11 cellular contexts compared by ENCODE assay signal in the genomic region with DNA sequence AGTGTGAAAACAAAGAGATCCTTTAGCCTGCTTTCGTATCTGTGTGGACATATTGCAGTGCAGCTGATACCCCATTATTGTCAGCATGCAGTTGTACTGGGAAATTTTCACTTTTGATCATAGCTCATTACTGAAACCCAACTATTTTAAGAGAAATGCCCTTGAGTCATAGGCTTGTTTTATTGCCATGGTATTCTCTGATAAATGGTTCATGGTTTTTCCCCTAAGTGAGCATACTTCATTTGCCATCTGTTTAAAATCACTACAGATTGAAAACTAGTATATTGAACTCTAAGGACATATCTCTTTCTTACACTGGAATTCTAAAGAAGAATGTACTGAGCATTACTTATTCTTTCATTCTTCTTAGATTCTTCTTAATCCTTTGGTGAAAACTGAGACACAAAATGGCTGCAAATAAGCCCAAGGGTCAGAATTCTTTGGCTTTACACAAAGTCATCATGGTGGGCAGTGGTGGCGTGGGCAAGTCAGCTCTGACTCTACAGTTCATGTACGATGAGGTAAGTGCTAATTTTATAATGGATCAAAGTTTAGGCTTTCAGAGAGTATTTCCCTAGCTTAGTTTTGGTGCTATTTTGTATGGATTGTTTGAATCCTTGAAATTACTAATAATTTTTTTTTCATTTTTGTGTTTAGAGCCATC.
DNase-seq lines count a peak whose midpoint lies in the region; ATAC-seq and TF ChIP-seq lines count a peak whose summit lies in the region.
"Had no signal": no experiment of that assay in that cellular context is flagged by ENCODE, and none has a peak within 500 bp of the region (broad histone marks: within the 10 kb centered on the region; RNA-seq: fewer than 3 reads in every experiment).

No MANE protein-coding gene starts in this region.

- no peaks in the 10 kb centered on the region for H3K27me3 Mint-ChIP-seq in natural killer cell treated with Interleukin-12 subunit alpha and Interleukin-12 subunit beta and Interleukin-15 and Interleukin-18, amount 100 ng/mL, for 72 hours
- no peaks in the 10 kb centered on the region for H3K27me3 Mint-ChIP-seq in natural killer cell (ENCODE audit: low read depth in 2 of 2)
- no peaks in the 10 kb centered on the region for H3K27me3 Mint-ChIP-seq in activated T-helper 17 cell treated with anti-CD3 and anti-CD28 coated beads, Interleukin-2, amount 50 U/mL, for 72 hours

- H3K27ac Mint-ChIP-seq in natural killer cell treated with Interleukin-12 subunit alpha and Interleukin-12 subunit beta and Interleukin-15 and Interleukin-18, amount 100 ng/mL, for 72 hours: peak overlapping the region; percentile 86 to 91
- H3K27ac Mint-ChIP-seq in natural killer cell: no peak overlapping the region
- H3K27ac Mint-ChIP-seq in activated T-helper 17 cell treated with anti-CD3 and anti-CD28 coated beads, Interleukin-2, amount 50 U/mL, for 72 hours: peak overlapping the region; percentile 82

- no peak for DNase-seq in natural killer cell treated with Interleukin-12 subunit alpha and Interleukin-12 subunit beta and Interleukin-15 and Interleukin-18, amount 100 ng/mL, for 72 hours (ENCODE audit: low spot score)
- DNase-seq in natural killer cell (no peak), stromal cell of bone marrow (ENCODE audit: low read depth) (peak; percentile 50), DMS 273 treated with DMSO at 0.1 percent for 48 hours (lab: John Stamatoyannopoulos, UW) (no peak), SKM-1 treated with dmso at 0.1 percent for 144 hours (lab: John Stamatoyannopoulos, UW; ENCODE audit: unreplicated experiment) (no peak), AML-193 (lab: John Stamatoyannopoulos, UW) (no peak)
- DNase-seq: caudate nucleus, NCI-H748 treated with DMSO at 0.1 percent for 48 hours, T1000 had no signal

- ATAC-seq in natural killer cell treated with Interleukin-12 subunit alpha and Interleukin-12 subunit beta and Interleukin-15 and Interleukin-18, amount 100 ng/mL, for 72 hours: peak; percentile 64 to 74
- ATAC-seq in natural killer cell: no peak
- peak; percentile 74 for ATAC-seq in HG02759 (IDR thresholded peaks at IDR 0.05; ENCODE audit: unreplicated experiment)
- peak; percentile 88 for ATAC-seq in activated T-helper 17 cell treated with anti-CD3 and anti-CD28 coated beads, Interleukin-2, amount 50 U/mL, for 72 hours (replicated peaks)

- H3K9me3 Mint-ChIP-seq in natural killer cell treated with Interleukin-12 subunit alpha and Interleukin-12 subunit beta and Interleukin-15 and Interleukin-18, amount 100 ng/mL, for 72 hours: no peaks in the 10 kb centered on the region
- H3K9me3 Mint-ChIP-seq in natural killer cell: no peaks in the 10 kb centered on the region
- no peaks in the 10 kb centered on the region for H3K9me3 Mint-ChIP-seq in activated T-helper 17 cell treated with anti-CD3 and anti-CD28 coated beads, Interleukin-2, amount 50 U/mL, for 72 hours

- peak overlapping the region; percentile 61 for H3K4me3 Mint-ChIP-seq in natural killer cell treated with Interleukin-12 subunit alpha and Interleukin-12 subunit beta and Interleukin-15 and Interleukin-18, amount 100 ng/mL, for 72 hours
- H3K4me3 Mint-ChIP-seq in natural killer cell: no peak overlapping the region
- H3K4me3 Mint-ChIP-seq in activated T-helper 17 cell treated with anti-CD3 and anti-CD28 coated beads, Interleukin-2, amount 50 U/mL, for 72 hours: no peak overlapping the region

- peaks cover 44% of the 10 kb centered on the region in 2 donors for H3K4me1 Mint-ChIP-seq in natural killer cell treated with Interleukin-12 subunit alpha and Interleukin-12 subunit beta and Interleukin-15 and Interleukin-18, amount 100 ng/mL, for 72 hours (ENCODE audit: low read depth in 2 of 2)
- H3K4me1 Mint-ChIP-seq in natural killer cell: peaks cover 22 to 23% of the 10 kb centered on the region in 2 donors
- H3K4me1 Mint-ChIP-seq in activated T-helper 17 cell treated with anti-CD3 and anti-CD28 coated beads, Interleukin-2, amount 50 U/mL, for 72 hours: peaks cover 25% of the 10 kb centered on the region

- TF ChIP-seq CTCF in natural killer cell (IDR thresholded peaks at IDR 0.05): no peak

- intact Hi-C loops in natural killer cell (cut with micrococcal nuclease): no loop called here

- H3K36me3 Mint-ChIP-seq in natural killer cell treated with Interleukin-12 subunit alpha and Interleukin-12 subunit beta and Interleukin-15 and Interleukin-18, amount 100 ng/mL, for 72 hours: peaks cover 10% of the 10 kb centered on the region
- no peaks in the 10 kb centered on the region for H3K36me3 Mint-ChIP-seq in natural killer cell
- H3K36me3 Mint-ChIP-seq in activated T-helper 17 cell treated with anti-CD3 and anti-CD28 coated beads, Interleukin-2, amount 50 U/mL, for 72 hours (ENCODE audit: low read depth): peaks cover 49% of the 10 kb centered on the region

Comparison
In these comparisons a context has a peak if more than half of its experiments do, and no peak if none do; other contexts are left out.
1. ATAC-seq: peak in natural killer cell treated with Interleukin-12 subunit alpha and Interleukin-12 subunit beta and Interleukin-15 and Interleukin-18, amount 100 ng/mL, for 72 hours (2 of 2), HG02759 (single experiment) and activated T-helper 17 cell treated with anti-CD3 and anti-CD28 coated beads, Interleukin-2, amount 50 U/mL, for 72 hours (single experiment); none in natural killer cell (0 of 3).
2. H3K27ac Mint-ChIP-seq: peak in natural killer cell treated with Interleukin-12 subunit alpha and Interleukin-12 subunit beta and Interleukin-15 and Interleukin-18, amount 100 ng/mL, for 72 hours (2 of 2) and activated T-helper 17 cell treated with anti-CD3 and anti-CD28 coated beads, Interleukin-2, amount 50 U/mL, for 72 hours (single experiment); none in natural killer cell (0 of 2).